In genomic region chr5:150277043-150277442, GRCh38 we compare ENCODE assay signal across 21 cellular contexts. TPM values are rescaled to one million over a fixed set of nuclear protein-coding genes. Genes with fewer than 3 reads are reported as not detected.
A peak's percentile ranks its signal among the peaks of the same experiment; 100 is the strongest.
DNase-seq lines count a peak whose midpoint lies in the region; ATAC-seq, FAIRE-seq and TF ChIP-seq lines count a peak whose summit lies in the region.
"Had no signal": no experiment of that assay in that cellular context is flagged by ENCODE, and none has a peak within 500 bp of the region (broad histone marks: within the 10 kb centered on the region; RNA-seq: fewer than 3 reads in every experiment).

No MANE protein-coding gene starts in this region.

- peak; percentile 36 for DNase-seq in A673 (ENCODE audit: low spot score)
- DNase-seq in SK-N-MC (ENCODE audit: low read depth, low spot score) = no peak
- DNase-seq in dorsolateral prefrontal cortex = no peak
- no peak for DNase-seq in D721Med (ENCODE audit: insufficient read length, low spot score)
- DNase-seq in SIG-M5 (lab: John Stamatoyannopoulos, UW) = no peak
- DNase-seq: ACHN; AML-193; BE2C; CD4-positive, alpha-beta T cell; CD8-positive, alpha-beta memory T cell; DMS53; DMS79 treated with DMSO at 0.1 percent for 48 hours; GF-D8; GOT3 had no signal

- peaks cover 5% of the 10 kb centered on the region for H3K4me1 ChIP-seq in A673 (ENCODE audit: insufficient read depth, low read length, poor library complexity, severe bottlenecking)
- H3K4me1 ChIP-seq: HAP-1 had no signal

- ATAC-seq in GM18498 (IDR thresholded peaks at IDR 0.05; ENCODE audit: unreplicated experiment) = no peak

- H3K27me3 ChIP-seq in A673 (replicated peaks; ENCODE audit: insufficient read depth, low read depth, low read length, poor library complexity) (no peaks in the 10 kb centered on the region), dorsolateral prefrontal cortex (no peaks in the 10 kb centered on the region)
- H3K27me3 ChIP-seq: BE2C; BLaER1 treated with 17β-estradiol and CSF1 and Interleukin-3, amounts not matched to agents 10 nM and 100 nM had no signal

- H3K9ac ChIP-seq in SK-N-MC (ENCODE audit: insufficient read length) = peak overlapping the region; percentile 15
- H3K9ac ChIP-seq: BLaER1 treated with 17β-estradiol and CSF1 and Interleukin-3, amounts not matched to agents 10 nM and 100 nM had no signal

- no peak for FAIRE-seq in D721Med (lab: Jason Lieb, UNC)
- FAIRE-seq: A204.1, GM12891, H54 had no signal

- intact Hi-C loops in A673 (cut with micrococcal nuclease; ENCODE audit: unreplicated experiment) = no loop called here
- intact Hi-C loops in dorsolateral prefrontal cortex (cut with DNase I) = no loop called here

- CTCF ChIA-PET in A673 (lab: Charles Lee) = no interaction called here

- H3K4me3 ChIP-seq in A673 (ENCODE audit: low read depth, low read length, poor library complexity, severe bottlenecking) (no peak overlapping the region), SK-N-MC (no peak overlapping the region), dorsolateral prefrontal cortex (peak overlapping the region in 10 of 59 donors; percentile 1 to 27 (median 11))
- H3K4me3 ChIP-seq: BLaER1 treated with 17β-estradiol and CSF1 and Interleukin-3, amounts not matched to agents 10 nM and 100 nM; HAP-1 had no signal

- POLR2A ChIA-PET in A673 (lab: Charles Lee; ENCODE audit: low non-redundant PET) = no interaction called here

- H3K36me3 ChIP-seq in A673 (ENCODE audit: insufficient read depth, low read length, poor library complexity, severe bottlenecking) (no peaks in the 10 kb centered on the region), SK-N-MC (ENCODE audit: insufficient read depth, low read length) (no peaks in the 10 kb centered on the region)
- H3K36me3 ChIP-seq: BE2C; BLaER1 treated with 17β-estradiol and CSF1 and Interleukin-3, amounts not matched to agents 10 nM and 100 nM; HAP-1 had no signal

- TF ChIP-seq CTCF in A673 (conservative IDR thresholded peaks at IDR 0.05; ENCODE audit: low read depth, low read length) (no peak), dorsolateral prefrontal cortex (IDR thresholded peaks at IDR 0.05 in 54 of 56, conservative IDR thresholded peaks at IDR 0.05 in 2 of 56; ENCODE audit: low read depth in 1 of 56, partially characterized antibody in 56 of 56) (no peak), D721Med (IDR thresholded peaks at IDR 0.05; ENCODE audit: insufficient read depth, missing control alignments) (no peak)

- H3K9me3 ChIP-seq in A673 (ENCODE audit: low read depth, low read length, poor library complexity, severe bottlenecking) = no peaks in the 10 kb centered on the region
- no peaks in the 10 kb centered on the region for H3K9me3 ChIP-seq in SK-N-MC (ENCODE audit: low read depth, low read length)
- H3K9me3 ChIP-seq: BE2C; BLaER1 treated with 17β-estradiol and CSF1 and Interleukin-3, amounts not matched to agents 10 nM and 100 nM; HAP-1 had no signal

- no TSS peak for BruUV-seq in A673 (replicated peaks; lab: Mats Ljungman, UMichigan)

- H3K27ac ChIP-seq in A673 (ENCODE audit: low read depth, low read length, poor library complexity, severe bottlenecking) (no peak overlapping the region), SK-N-MC (no peak overlapping the region), dorsolateral prefrontal cortex (peak overlapping the region in 40 of 59 donors; percentile 1 to 91 (median 46))
- H3K27ac ChIP-seq: 22Rv1; BLaER1 treated with 17β-estradiol and CSF1 and Interleukin-3, amounts not matched to agents 10 nM and 100 nM had no signal

RNA-seq across cellular contexts. Expression of gene CAMK2A, which starts 12.5 kb away (rescaled TPM):
- total RNA-seq in A673 (2021) (not detected in 2 replicates), dorsolateral prefrontal cortex (1,000 to 10,000 TPM in 71 of 120 experiments, 100 to 1,000 TPM in 49; 264 to 1,671 (median 1,064) TPM)
- total RNA-seq: CD8-positive, alpha-beta memory T cell had no signal

RNA-seq across cellular contexts. Expression of gene ARSI, which starts 25.7 kb away (rescaled TPM):
- total RNA-seq in A673 (2021) (0.15 and 0.30 TPM in 2 replicates), dorsolateral prefrontal cortex (1 to 10 TPM in 112 of 120 experiments, under 1 TPM in 8; 0.35 to 9.0 (median 2.2) TPM)
- total RNA-seq: CD8-positive, alpha-beta memory T cell had no signal

Comparison
In these comparisons a context has a peak if more than half of its experiments do, and no peak if none do; other contexts are left out.
1. H3K27ac ChIP-seq: peak in dorsolateral prefrontal cortex (40 of 59); none in A673 (single experiment) and SK-N-MC (single experiment).
2. RNA of gene CAMK2A, which starts 12.5 kb away (total RNA-seq): 264 to 1,671 TPM in dorsolateral prefrontal cortex; not detected in A673; every median in the first group is over 100 times any median in the second.